9 cellular contexts compared by ENCODE assay signal in the genomic region with DNA sequence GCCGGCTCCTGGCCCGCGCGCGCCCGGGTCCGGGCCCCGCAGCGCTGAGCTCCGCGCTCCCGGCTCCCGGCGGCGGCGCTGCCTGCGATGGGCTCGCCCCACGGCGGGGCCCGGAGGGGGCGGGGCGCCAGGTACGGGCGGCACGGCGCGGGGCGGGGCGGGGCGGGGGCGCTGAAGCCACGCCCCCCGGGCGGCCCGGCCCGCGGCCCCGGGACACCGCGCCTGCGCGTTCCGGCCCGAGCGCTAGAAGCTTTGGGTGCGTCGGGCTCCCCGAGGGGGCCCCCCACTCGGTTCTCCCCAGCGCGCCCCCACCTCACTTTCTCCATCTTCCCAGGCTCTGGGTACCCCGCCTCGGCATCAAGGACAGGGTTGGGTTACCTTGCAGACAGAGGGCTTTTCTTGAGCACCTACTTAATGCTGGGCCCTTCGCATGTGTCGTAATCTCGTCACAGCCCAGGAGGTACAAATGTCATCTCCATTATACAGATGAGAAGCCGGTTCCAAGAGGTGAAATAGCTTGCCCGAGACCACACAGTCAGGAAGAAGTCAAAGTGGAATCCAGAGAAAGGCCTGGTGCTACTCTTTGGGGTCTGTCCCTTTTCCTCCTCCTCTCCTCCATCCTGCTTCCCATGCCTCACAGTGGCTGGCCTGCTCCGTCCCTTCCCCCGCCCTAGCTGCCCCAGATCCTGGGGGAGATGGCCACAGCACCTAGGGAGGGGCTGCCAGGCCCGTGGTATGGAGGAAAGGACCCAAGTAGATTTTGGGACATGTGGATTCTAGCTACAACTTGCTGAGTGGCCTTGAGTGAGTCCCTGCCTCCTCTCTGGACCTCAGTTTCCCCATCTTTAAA. TPM values are rescaled to one million over a fixed set of nuclear protein-coding genes. Genes with fewer than 3 reads are reported as not detected.
A peak's percentile ranks its signal among the peaks of the same experiment; 100 is the strongest.
DNase-seq lines count a peak whose midpoint lies in the region; ATAC-seq and TF ChIP-seq lines count a peak whose summit lies in the region.
"Had no signal": no experiment of that assay in that cellular context is flagged by ENCODE, and none has a peak within 500 bp of the region (broad histone marks: within the 10 kb centered on the region; RNA-seq: fewer than 3 reads in every experiment).

No MANE protein-coding gene starts in this region.

- peak; percentile 91 for DNase-seq in GM03348 (ENCODE audit: low spot score)
- DNase-seq in MCF 10A (ENCODE audit: unreplicated experiment), result peak; percentile 43
- peak; percentile 18 to 28 for DNase-seq in memory B cell (ENCODE audit: low spot score in 2 of 2)
- DNase-seq in stimulated activated naive CD4-positive, alpha-beta T cell (lab: John Stamatoyannopoulos, UW), result peak; percentile 7 to 37 (median 14)

- H3K36me3 Mint-ChIP-seq in MCF 10A (ENCODE audit: insufficient read depth, unreplicated experiment) (no peaks in the 10 kb centered on the region), memory B cell (no peaks in the 10 kb centered on the region)

- no TSS peak for BruUV-seq in MCF 10A (replicated peaks; lab: Mats Ljungman, UMichigan)

- H3K4me3 Mint-ChIP-seq in MCF 10A (ENCODE audit: unreplicated experiment) (peak overlapping the region; percentile 62), memory B cell (peak overlapping the region; percentile 80)

- no peak overlapping the region for H2AFZ ChIP-seq in SU-DHL-6 (ENCODE audit: low read depth, low read length, severe bottlenecking)

- peaks cover 11% of the 10 kb centered on the region for H3K27me3 Mint-ChIP-seq in MCF 10A (ENCODE audit: insufficient read depth, unreplicated experiment)
- H3K27me3 Mint-ChIP-seq in memory B cell, result peaks cover 28% of the 10 kb centered on the region

- no peak overlapping the region for H3K9ac ChIP-seq in SU-DHL-6 (ENCODE audit: low read length)

- ATAC-seq in memory B cell (ENCODE audit: low read depth), result peak; percentile 85
- no peak for ATAC-seq in HG03159 (IDR thresholded peaks at IDR 0.05; ENCODE audit: unreplicated experiment)
- ATAC-seq in GM18858 (IDR thresholded peaks at IDR 0.05; ENCODE audit: unreplicated experiment), result no peak
- no peak for ATAC-seq in GM18498 (IDR thresholded peaks at IDR 0.05; ENCODE audit: unreplicated experiment)

- H3F3A ChIP-seq in SU-DHL-6 (ENCODE audit: insufficient read depth), result no peaks in the 10 kb centered on the region

- POLR2A ChIA-PET in MCF 10A (lab: Yijun Ruan, JAX), result interaction anchor here (0.6 kb wide), 1 partner anchor 962 kb away, joined by 4 read pairs; no protein-coding TSS in a partner anchor

- CTCF ChIA-PET in MCF 10A (lab: Yijun Ruan, JAX), result interaction anchor here (0.7 to 0.9 kb wide), 3 partner anchors 36 to 391 kb away, joined by 3 to 4 read pairs (median 4); no protein-coding TSS in a partner anchor

- H3K9me2 ChIP-seq in SU-DHL-6 (replicated peaks; ENCODE audit: insufficient read depth, low read length), result no peaks in the 10 kb centered on the region

- no peak overlapping the region for H3K4me3 ChIP-seq in SU-DHL-6 (ENCODE audit: insufficient read depth, low read length, poor library complexity, severe bottlenecking)

- H3K79me2 ChIP-seq in SU-DHL-6 (ENCODE audit: insufficient read depth, low read length), result no peaks in the 10 kb centered on the region

- peak overlapping the region; percentile 26 for H3K4me2 ChIP-seq in SU-DHL-6 (ENCODE audit: low read depth, low read length, poor library complexity, severe bottlenecking)

- H3K27ac Mint-ChIP-seq in MCF 10A (ENCODE audit: low read depth, unreplicated experiment) (no peak overlapping the region), memory B cell (no peak overlapping the region)

- H3K36me3 ChIP-seq in SU-DHL-6 (ENCODE audit: low read length), result no peaks in the 10 kb centered on the region

- TF ChIP-seq CTCF in SU-DHL-6 (IDR thresholded peaks at IDR 0.05; ENCODE audit: insufficient read depth, low read length, poor library complexity, severe bottlenecking), result no peak
- TF ChIP-seq CTCF in MCF 10A (IDR thresholded peaks at IDR 0.05; ENCODE audit: unreplicated experiment), result no peak

- no peaks in the 10 kb centered on the region for H4K20me1 ChIP-seq in SU-DHL-6 (ENCODE audit: low read depth, low read length)

- H3K9me3 Mint-ChIP-seq in MCF 10A (ENCODE audit: unreplicated experiment), result no peaks in the 10 kb centered on the region
- H3K9me3 Mint-ChIP-seq in memory B cell, result no peaks in the 10 kb centered on the region

- intact Hi-C loops in MCF 10A (cut with micrococcal nuclease), result no loop called here

- no peaks in the 10 kb centered on the region for H3K9me3 ChIP-seq in SU-DHL-6 (ENCODE audit: insufficient read depth, low read length)

- H3K4me1 Mint-ChIP-seq in MCF 10A (ENCODE audit: insufficient read depth, unreplicated experiment) (peaks cover 5% of the 10 kb centered on the region), memory B cell (peaks cover 2% of the 10 kb centered on the region)

- H3K27me3 ChIP-seq in SU-DHL-6 (ENCODE audit: low read length), result no peaks in the 10 kb centered on the region

- no peak overlapping the region for H3K27ac ChIP-seq in SU-DHL-6 (ENCODE audit: low read depth, low read length)
- H3K27ac ChIP-seq: HL-60 had no signal

RNA-seq across cellular contexts. Expression of a gene that starts 46.5 kb away (rescaled TPM):
- 0.22 TPM in 1 of 2 replicates, not detected in the other for total RNA-seq in MCF 10A (2022)

Comparison
In these comparisons a context has a peak if more than half of its experiments do, and no peak if none do; other contexts are left out.
1. DNase-seq: peak in every context shown above with its lines; median percentile 91 in GM03348; 43 in MCF 10A; 23 in memory B cell; 14 in stimulated activated naive CD4-positive, alpha-beta T cell.